8 cellular contexts compared by ENCODE assay signal in genomic region chr13:80131204-80131603, GRCh38.
DNase-seq lines count a peak whose midpoint lies in the region; ATAC-seq and TF ChIP-seq lines count a peak whose summit lies in the region.

No MANE protein-coding gene starts in this region.

- ATAC-seq in omental fat pad (ENCODE audit: low FRiP score) (peak; percentile 46), GM21423 (IDR thresholded peaks at IDR 0.05; ENCODE audit: unreplicated experiment) (no peak), HG03039 (IDR thresholded peaks at IDR 0.05; ENCODE audit: unreplicated experiment) (no peak)

- no peak for TF ChIP-seq CTCF in foreskin fibroblast (IDR thresholded peaks at IDR 0.05; ENCODE audit: low read depth, low read length)
- no peak for TF ChIP-seq CTCF in omental fat pad (IDR thresholded peaks at IDR 0.05)

- H3K4me3 ChIP-seq in BLaER1 (no peak overlapping the region), foreskin fibroblast (ENCODE audit: low read depth in 1 of 2, low read length in 2 of 2) (peak overlapping the region; percentile 34 to 49)

- H3K4me1 ChIP-seq in BLaER1 = peaks cover 27% of the 10 kb centered on the region

- H3K9ac ChIP-seq in BLaER1 = no peak overlapping the region

- DNase-seq in SK-MEL-5 (ENCODE audit: low read depth, low spot score) = peak; percentile 87
- DNase-seq in foreskin fibroblast = peak; percentile 69 to 85
- DNase-seq in omental fat pad (ENCODE audit: low spot score) = peak; percentile 60
- DNase-seq in GDM1 (lab: John Stamatoyannopoulos, UW) = no peak
- DNase-seq in NCI-H774 (lab: John Stamatoyannopoulos, UW) = no peak

- no peak overlapping the region for H3K27ac ChIP-seq in BLaER1

- no peaks in the 10 kb centered on the region for H3K36me3 ChIP-seq in BLaER1

- H3K4me2 ChIP-seq in BLaER1 = peak overlapping the region; percentile 26; the same call in 1 of the 2 replicates

- no peaks in the 10 kb centered on the region for H4K20me1 ChIP-seq in BLaER1

- H3K27me3 ChIP-seq in BLaER1 = no peaks in the 10 kb centered on the region

- no peaks in the 10 kb centered on the region for H3K9me3 ChIP-seq in BLaER1

- in situ Hi-C loops in SK-MEL-5 (cut with HindIII; ENCODE audit: low pct_unique_long_range_greater_than_20kb, low sequenced_read_pairs) = no loop called here

Comparison
In these comparisons a context has a peak if more than half of its experiments do, and no peak if none do; other contexts are left out.
1. DNase-seq: peak in SK-MEL-5 (single experiment), foreskin fibroblast (2 of 2) and omental fat pad (single experiment); none in GDM1 (single experiment) and NCI-H774 (single experiment).